14 cellular contexts compared by ENCODE assay signal in genomic region chr2:148971547-148971946, GRCh38.
DNase-seq lines count a peak whose midpoint lies in the region; ATAC-seq and TF ChIP-seq lines count a peak whose summit lies in the region.
"Had no signal": no experiment of that assay in that cellular context is flagged by ENCODE, and none has a peak within 500 bp of the region (broad histone marks: within the 10 kb centered on the region; RNA-seq: fewer than 3 reads in every experiment).

No MANE protein-coding gene starts in this region.

- H3K4me3 ChIP-seq in GM12865 (ENCODE audit: low read depth, low read length) (no peak overlapping the region), WERI-Rb-1 (ENCODE audit: low read depth, low read length) (no peak overlapping the region)
- H3K4me3 ChIP-seq: GM23248 had no signal

- TF ChIP-seq CTCF in GM12865 (IDR thresholded peaks at IDR 0.05; ENCODE audit: insufficient read depth, low read depth, low read length, missing control alignments) (no peak), WERI-Rb-1 (IDR thresholded peaks at IDR 0.05; ENCODE audit: low read depth, low read length) (no peak), type B pancreatic cell (conservative IDR thresholded peaks at IDR 0.05) (no peak)

- H3K27me3 Mint-ChIP-seq in type B pancreatic cell = no peaks in the 10 kb centered on the region
- H3K27me3 Mint-ChIP-seq: IgD-negative memory B cell had no signal

- intact Hi-C loops in left colon (cut with DNase I, micrococcal nuclease) = no loop called here

- H3K36me3 Mint-ChIP-seq in type B pancreatic cell = peaks cover 15% of the 10 kb centered on the region

- no peak overlapping the region for H3K27ac Mint-ChIP-seq in type B pancreatic cell
- H3K27ac Mint-ChIP-seq: activated T-helper 2 cell treated with anti-CD3 and anti-CD28 coated beads, Interferon-gamma antibody, Interleukin-2, Interleukin-4, amounts not matched to agents 10 μg/mL and 5 μg/mL and 100 μg/mL, durations not matched to agents 14 hours and 24 hours and 36 hours; IgD-negative memory B cell had no signal

- ATAC-seq in GM19351 (IDR thresholded peaks at IDR 0.05; ENCODE audit: unreplicated experiment) (peak; percentile 95), HG02759 (IDR thresholded peaks at IDR 0.05; ENCODE audit: unreplicated experiment) (peak; percentile 73), HG03460 (IDR thresholded peaks at IDR 0.05; ENCODE audit: unreplicated experiment) (peak; percentile 73), left colon (no peak)

- peaks cover 7% of the 10 kb centered on the region for H3K27me3 ChIP-seq in WERI-Rb-1 (ENCODE audit: insufficient read depth, low read depth, severe bottlenecking)

- no peak overlapping the region for H3K27ac ChIP-seq in WERI-Rb-1
- H3K27ac ChIP-seq: GM23248, VCaP had no signal

- peaks cover 45% of the 10 kb centered on the region for H3K4me1 Mint-ChIP-seq in type B pancreatic cell (ENCODE audit: unreplicated experiment)

- no peaks in the 10 kb centered on the region for H3K9me3 Mint-ChIP-seq in type B pancreatic cell
- H3K9me3 Mint-ChIP-seq: activated T-helper 2 cell treated with anti-CD3 and anti-CD28 coated beads, Interferon-gamma antibody, Interleukin-2, Interleukin-4, amounts not matched to agents 10 μg/mL and 5 μg/mL and 100 μg/mL, durations not matched to agents 14 hours and 24 hours and 36 hours; IgD-negative memory B cell had no signal

- H3K4me3 Mint-ChIP-seq in type B pancreatic cell = no peak overlapping the region
- H3K4me3 Mint-ChIP-seq: IgD-negative memory B cell had no signal

- no peaks in the 10 kb centered on the region for H3K9me3 ChIP-seq in WERI-Rb-1 (ENCODE audit: severe bottlenecking)

- DNase-seq in GM12865 (ENCODE audit: low read depth) (peak; percentile 69), WERI-Rb-1 (no peak), CD1c-positive myeloid dendritic cell (ENCODE audit: extremely low spot score) (no peak), type B pancreatic cell (ENCODE audit: extremely low spot score, unreplicated experiment) (no peak), left colon (no peak)
- DNase-seq: GM23248, NCI-H446 treated with DMSO at 0.1 percent for 48 hours, Right ventricle myocardium superior had no signal

- no peaks in the 10 kb centered on the region for H3K36me3 ChIP-seq in WERI-Rb-1
